Comparison of ENCODE assay signal across 1 cellular context in the genomic region with DNA sequence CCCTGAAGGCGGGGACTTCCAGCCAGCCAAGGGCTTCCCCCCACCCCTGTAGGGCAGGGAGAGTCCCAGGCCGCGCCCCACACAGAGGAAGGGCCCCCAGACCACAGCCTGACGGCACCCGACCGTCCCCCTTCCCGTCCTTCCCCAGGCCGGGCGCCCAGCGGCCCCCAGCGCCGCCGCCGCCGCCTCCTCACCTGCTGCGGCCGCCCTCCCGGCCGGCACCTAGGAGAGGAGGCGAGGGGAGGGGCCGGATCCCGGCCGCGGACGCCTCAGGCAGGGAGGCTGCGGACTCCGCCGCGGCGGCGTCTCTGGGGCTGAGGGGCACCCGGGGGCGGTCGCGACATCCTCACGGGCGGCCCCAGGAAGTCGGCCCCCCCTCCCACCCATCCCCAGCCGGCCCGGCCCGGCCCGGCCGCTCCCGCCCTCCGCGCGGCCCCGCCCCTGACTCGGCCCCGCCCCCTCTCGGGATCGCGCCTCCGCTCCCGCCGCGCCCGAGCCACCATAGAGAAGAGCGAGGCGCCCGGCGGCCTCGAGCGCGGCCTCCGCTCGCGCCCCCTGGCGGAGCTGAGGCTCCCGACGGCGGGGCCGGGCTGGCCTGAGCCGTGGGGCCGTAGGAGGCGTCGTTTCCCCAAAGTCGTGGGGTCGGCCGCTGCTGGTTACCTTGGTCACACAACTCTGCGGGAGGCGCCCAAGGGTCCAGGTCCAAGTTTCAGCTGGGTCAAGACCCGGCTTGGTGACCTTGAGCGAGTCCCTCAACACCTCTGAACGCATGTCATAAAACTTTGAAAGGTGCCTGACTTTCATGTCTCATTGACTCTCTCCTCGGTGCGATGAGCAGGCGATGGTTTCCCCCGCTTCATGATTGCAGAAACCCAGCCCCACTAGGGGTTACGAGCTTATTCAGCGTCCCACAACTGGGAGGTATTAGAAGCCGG.
TF ChIP-seq lines count a peak whose summit lies in the region.

No MANE protein-coding gene starts in this region.

TF ChIP-seq in HepG2, 621 proteins besides CTCF, POLR2A, EP300 and RAD21 (continued from another document and continues in another):
- TF ChIP-seq HNF1B (CRISPR knock-in tag; IDR thresholded peaks at IDR 0.05) (no peak), ZNF543 (CRISPR knock-in tag; IDR thresholded peaks at IDR 0.05) (0 out of 2 replicates have a peak, but pooled peaks have one; percentile 6), ZNF180 (CRISPR knock-in tag; IDR thresholded peaks at IDR 0.05; ENCODE audit: borderline replicate concordance, low read depth) (no peak), ZNF274 (CRISPR knock-in tag; IDR thresholded peaks at IDR 0.05) (no peak; the same call in 1 of the 2 replicates), STAG1 (CRISPR knock-in tag; IDR thresholded peaks at IDR 0.05) (peak; percentile 75), ZNF44 (CRISPR knock-in tag; IDR thresholded peaks at IDR 0.05) (no peak), ZNF746 (CRISPR knock-in tag; IDR thresholded peaks at IDR 0.05) (no peak), ZNF549 (CRISPR knock-in tag; IDR thresholded peaks at IDR 0.05) (no peak), CHD4 (IDR thresholded peaks at IDR 0.05; ENCODE audit: borderline replicate concordance, low read length) (no peak), PHF21A (CRISPR knock-in tag; IDR thresholded peaks at IDR 0.05) (no peak; the same call in 1 of the 2 replicates), GZF1 (CRISPR knock-in tag; IDR thresholded peaks at IDR 0.05) (no peak), ZNF232 (CRISPR knock-in tag; IDR thresholded peaks at IDR 0.05; ENCODE audit: borderline replicate concordance) (no peak), SALL1 (CRISPR knock-in tag; IDR thresholded peaks at IDR 0.05) (peak; percentile 38; the same call in 1 of the 2 replicates), CBX1 (IDR thresholded peaks at IDR 0.05; ENCODE audit: low read depth) (no peak), HOXA7 (CRISPR knock-in tag; IDR thresholded peaks at IDR 0.05) (no peak), ZSCAN30 (CRISPR knock-in tag; IDR thresholded peaks at IDR 0.05) (no peak), GATAD2A (CRISPR knock-in tag; IDR thresholded peaks at IDR 0.05) (no peak), ZBTB8A (CRISPR knock-in tag; IDR thresholded peaks at IDR 0.05; ENCODE audit: borderline replicate concordance, low read depth) (no peak), MEF2D (CRISPR knock-in tag; IDR thresholded peaks at IDR 0.05) (no peak), ARID2 (CRISPR knock-in tag; IDR thresholded peaks at IDR 0.05; ENCODE audit: borderline replicate concordance) (no peak), ZBTB38 (CRISPR knock-in tag; IDR thresholded peaks at IDR 0.05) (no peak), CBX2 (IDR thresholded peaks at IDR 0.05; ENCODE audit: low read depth, low read length) (no peak), CBX2 (CRISPR knock-in tag; IDR thresholded peaks at IDR 0.05; ENCODE audit: low read depth) (no peak), ZBTB20 (CRISPR knock-in tag; IDR thresholded peaks at IDR 0.05; ENCODE audit: borderline replicate concordance, low read depth) (no peak), ZNF782 (CRISPR knock-in tag; IDR thresholded peaks at IDR 0.05; ENCODE audit: borderline replicate concordance) (no peak), SP4 (CRISPR knock-in tag; IDR thresholded peaks at IDR 0.05) (peak; percentile 40; the same call in 1 of the 2 replicates), ZNF451 (CRISPR knock-in tag; IDR thresholded peaks at IDR 0.05) (no peak), TAF15 (IDR thresholded peaks at IDR 0.05; ENCODE audit: low read depth, low read length, poor library complexity, severe bottlenecking) (no peak), SUZ12 (IDR thresholded peaks at IDR 0.05; ENCODE audit: low read depth, low read length) (no peak), ZSCAN29 (CRISPR knock-in tag; conservative IDR thresholded peaks at IDR 0.05) (no peak), FOXK2 (IDR thresholded peaks at IDR 0.05) (no peak), ZNF138 (CRISPR knock-in tag; IDR thresholded peaks at IDR 0.05; ENCODE audit: low read depth) (no peak), ZNF225 (CRISPR knock-in tag; IDR thresholded peaks at IDR 0.05) (no peak)
- TF ChIP-seq, protein P1, sequence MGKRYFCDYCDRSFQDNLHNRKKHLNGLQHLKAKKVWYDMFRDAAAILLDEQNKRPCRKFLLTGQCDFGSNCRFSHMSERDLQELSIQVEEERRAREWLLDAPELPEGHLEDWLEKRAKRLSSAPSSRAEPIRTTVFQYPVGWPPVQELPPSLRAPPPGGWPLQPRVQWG (CRISPR knock-in tag; IDR thresholded peaks at IDR 0.05; ENCODE audit: borderline replicate concordance, low read depth), result no peak
- TF ChIP-seq, protein P2, sequence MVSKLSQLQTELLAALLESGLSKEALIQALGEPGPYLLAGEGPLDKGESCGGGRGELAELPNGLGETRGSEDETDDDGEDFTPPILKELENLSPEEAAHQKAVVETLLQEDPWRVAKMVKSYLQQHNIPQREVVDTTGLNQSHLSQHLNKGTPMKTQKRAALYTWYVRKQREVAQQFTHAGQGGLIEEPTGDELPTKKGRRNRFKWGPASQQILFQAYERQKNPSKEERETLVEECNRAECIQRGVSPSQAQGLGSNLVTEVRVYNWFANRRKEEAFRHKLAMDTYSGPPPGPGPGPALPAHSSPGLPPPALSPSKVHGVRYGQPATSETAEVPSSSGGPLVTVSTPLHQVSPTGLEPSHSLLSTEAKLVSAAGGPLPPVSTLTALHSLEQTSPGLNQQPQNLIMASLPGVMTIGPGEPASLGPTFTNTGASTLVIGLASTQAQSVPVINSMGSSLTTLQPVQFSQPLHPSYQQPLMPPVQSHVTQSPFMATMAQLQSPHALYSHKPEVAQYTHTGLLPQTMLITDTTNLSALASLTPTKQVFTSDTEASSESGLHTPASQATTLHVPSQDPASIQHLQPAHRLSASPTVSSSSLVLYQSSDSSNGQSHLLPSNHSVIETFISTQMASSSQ (IDR thresholded peaks at IDR 0.05; ENCODE audit: low read depth), result no peak
- TF ChIP-seq, protein P2 (CRISPR knock-in tag; IDR thresholded peaks at IDR 0.05; ENCODE audit: borderline replicate concordance), result no peak
- TF ChIP-seq, protein P3, sequence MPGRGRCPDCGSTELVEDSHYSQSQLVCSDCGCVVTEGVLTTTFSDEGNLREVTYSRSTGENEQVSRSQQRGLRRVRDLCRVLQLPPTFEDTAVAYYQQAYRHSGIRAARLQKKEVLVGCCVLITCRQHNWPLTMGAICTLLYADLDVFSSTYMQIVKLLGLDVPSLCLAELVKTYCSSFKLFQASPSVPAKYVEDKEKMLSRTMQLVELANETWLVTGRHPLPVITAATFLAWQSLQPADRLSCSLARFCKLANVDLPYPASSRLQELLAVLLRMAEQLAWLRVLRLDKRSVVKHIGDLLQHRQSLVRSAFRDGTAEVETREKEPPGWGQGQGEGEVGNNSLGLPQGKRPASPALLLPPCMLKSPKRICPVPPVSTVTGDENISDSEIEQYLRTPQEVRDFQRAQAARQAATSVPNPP (CRISPR knock-in tag; IDR thresholded peaks at IDR 0.05), result no peak; the same call in 1 of the 2 replicates
- TF ChIP-seq, protein P4, sequence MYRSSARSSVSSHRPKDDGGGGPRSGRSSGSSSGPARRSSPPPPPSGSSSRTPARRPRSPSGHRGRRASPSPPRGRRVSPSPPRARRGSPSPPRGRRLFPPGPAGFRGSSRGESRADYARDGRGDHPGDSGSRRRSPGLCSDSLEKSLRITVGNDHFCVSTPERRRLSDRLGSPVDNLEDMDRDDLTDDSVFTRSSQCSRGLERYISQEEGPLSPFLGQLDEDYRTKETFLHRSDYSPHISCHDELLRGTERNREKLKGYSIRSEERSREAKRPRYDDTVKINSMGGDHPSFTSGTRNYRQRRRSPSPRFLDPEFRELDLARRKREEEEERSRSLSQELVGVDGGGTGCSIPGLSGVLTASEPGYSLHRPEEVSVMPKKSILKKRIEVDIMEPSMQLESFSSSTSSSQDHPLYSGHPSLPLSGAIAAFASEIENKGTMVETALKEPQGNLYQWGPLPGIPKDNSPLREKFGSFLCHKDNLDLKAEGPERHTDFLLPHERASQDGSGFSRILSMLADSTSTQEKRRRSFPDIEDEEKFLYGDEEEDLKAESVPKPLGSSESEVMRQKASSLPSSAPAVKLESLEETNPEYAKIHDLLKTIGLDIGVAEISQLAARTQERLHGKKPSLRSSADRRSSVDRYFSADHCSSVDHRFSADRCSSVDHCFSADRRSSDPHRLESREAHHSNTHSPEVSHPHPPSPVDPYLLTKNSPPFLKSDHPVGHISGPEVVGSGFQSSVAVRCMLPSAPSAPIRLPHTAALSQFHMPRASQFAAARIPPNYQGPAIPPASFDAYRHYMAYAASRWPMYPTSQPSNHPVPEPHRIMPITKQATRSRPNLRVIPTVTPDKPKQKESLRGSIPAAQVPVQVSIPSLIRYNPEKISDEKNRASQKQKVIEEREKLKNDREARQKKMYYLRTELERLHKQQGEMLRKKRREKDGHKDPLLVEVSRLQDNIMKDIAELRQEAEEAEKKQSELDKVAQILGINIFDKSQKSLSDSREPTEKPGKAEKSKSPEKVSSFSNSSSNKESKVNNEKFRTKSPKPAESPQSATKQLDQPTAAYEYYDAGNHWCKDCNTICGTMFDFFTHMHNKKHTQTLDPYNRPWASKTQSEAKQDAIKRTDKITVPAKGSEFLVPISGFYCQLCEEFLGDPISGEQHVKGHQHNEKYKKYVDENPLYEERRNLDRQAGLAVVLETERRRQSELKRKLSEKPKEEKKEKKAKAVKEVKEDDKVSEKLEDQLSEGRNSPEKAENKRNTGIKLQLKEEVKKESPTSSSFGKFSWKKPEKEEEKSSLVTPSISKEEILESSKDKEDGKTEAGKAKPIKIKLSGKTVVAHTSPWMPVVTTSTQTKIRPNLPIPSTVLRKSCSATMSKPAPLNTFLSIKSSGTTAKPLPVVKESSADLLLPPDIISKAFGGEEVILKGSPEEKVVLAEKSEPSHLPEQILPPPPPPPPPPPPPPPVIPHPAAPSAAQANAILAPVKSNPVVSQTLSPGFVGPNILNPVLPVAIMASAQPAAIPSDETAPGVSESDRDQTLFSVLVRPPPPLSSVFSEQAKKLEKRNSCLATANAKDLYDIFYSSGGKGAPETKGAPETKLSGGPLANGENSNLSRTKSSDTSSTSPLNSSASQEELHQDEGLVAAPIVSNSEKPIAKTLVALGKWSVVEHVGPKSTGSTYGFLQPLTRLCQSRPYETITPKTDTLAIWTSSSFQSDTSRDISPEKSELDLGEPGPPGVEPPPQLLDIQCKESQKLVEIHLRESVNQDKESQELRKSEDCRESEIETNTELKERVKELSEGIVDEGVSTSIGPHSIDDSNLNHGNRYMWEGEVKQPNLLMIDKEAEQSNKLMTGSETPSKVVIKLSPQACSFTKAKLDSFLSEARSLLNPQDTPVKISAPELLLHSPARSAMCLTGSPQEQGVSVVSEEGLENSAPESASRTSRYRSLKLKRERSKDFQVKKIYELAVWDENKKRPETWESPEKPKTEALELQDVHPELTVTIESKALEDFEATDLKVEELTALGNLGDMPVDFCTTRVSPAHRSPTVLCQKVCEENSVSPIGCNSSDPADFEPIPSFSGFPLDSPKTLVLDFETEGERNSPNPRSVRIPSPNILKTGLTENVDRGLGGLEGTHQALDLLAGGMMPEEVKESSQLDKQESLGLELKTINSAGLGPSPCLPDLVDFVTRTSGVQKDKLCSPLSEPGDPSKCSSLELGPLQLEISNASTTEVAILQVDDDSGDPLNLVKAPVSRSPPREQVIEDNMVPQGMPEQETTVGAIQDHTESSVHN (CRISPR knock-in tag; IDR thresholded peaks at IDR 0.05), result 0 out of 2 replicates have a peak, but pooled peaks have one; percentile 23
- TF ChIP-seq, protein P5, sequence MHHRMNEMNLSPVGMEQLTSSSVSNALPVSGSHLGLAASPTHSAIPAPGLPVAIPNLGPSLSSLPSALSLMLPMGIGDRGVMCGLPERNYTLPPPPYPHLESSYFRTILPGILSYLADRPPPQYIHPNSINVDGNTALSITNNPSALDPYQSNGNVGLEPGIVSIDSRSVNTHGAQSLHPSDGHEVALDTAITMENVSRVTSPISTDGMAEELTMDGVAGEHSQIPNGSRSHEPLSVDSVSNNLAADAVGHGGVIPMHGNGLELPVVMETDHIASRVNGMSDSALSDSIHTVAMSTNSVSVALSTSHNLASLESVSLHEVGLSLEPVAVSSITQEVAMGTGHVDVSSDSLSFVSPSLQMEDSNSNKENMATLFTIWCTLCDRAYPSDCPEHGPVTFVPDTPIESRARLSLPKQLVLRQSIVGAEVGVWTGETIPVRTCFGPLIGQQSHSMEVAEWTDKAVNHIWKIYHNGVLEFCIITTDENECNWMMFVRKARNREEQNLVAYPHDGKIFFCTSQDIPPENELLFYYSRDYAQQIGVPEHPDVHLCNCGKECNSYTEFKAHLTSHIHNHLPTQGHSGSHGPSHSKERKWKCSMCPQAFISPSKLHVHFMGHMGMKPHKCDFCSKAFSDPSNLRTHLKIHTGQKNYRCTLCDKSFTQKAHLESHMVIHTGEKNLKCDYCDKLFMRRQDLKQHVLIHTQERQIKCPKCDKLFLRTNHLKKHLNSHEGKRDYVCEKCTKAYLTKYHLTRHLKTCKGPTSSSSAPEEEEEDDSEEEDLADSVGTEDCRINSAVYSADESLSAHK (CRISPR knock-in tag; IDR thresholded peaks at IDR 0.05; ENCODE audit: borderline replicate concordance), result no peak
- TF ChIP-seq, protein P6, sequence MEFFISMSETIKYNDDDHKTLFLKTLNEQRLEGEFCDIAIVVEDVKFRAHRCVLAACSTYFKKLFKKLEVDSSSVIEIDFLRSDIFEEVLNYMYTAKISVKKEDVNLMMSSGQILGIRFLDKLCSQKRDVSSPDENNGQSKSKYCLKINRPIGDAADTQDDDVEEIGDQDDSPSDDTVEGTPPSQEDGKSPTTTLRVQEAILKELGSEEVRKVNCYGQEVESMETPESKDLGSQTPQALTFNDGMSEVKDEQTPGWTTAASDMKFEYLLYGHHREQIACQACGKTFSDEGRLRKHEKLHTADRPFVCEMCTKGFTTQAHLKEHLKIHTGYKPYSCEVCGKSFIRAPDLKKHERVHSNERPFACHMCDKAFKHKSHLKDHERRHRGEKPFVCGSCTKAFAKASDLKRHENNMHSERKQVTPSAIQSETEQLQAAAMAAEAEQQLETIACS (CRISPR knock-in tag; IDR thresholded peaks at IDR 0.05), result peak; percentile 92
